8 cellular contexts compared by ENCODE assay signal in the genomic region with DNA sequence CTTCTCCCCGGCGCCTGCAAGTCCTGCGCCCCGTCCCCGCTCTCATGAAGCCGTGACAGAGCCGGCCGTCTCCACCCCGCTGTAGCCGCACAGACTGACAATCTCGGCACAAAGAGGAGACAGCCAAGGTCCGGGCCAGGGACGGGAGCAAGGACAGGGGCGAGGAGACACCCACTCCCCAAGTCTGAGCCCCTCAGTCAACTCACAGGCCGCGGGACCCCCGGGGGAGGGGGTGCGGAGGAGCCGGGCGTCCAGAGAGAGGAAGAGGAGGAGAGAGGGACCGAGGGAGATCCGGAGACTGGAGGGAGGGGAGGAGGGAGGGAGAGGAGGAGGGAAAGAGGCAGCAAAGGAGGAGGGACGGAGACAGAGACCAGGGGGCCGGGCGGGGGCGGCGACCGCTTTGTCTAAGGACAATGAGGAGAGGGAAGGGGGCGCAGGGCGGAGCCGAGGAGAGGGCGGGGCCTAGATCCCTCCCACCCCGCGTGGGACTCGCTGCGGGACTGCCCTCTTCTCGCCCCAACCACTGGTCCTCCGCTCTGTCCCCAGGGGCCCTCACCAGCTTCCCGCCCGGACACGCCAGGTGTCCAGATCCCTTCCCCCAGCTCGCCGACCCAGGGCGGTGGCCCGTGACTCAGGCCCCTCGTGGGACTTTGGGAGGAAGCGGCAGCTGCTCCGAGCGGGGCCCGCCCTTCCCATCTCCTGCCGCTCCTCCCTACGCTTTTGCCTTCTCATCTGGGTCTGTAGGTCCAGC. TPM values are rescaled to one million over a fixed set of nuclear protein-coding genes. Genes with fewer than 3 reads are reported as not detected.
DNase-seq lines count a peak whose midpoint lies in the region; ATAC-seq and TF ChIP-seq lines count a peak whose summit lies in the region.

No MANE protein-coding gene starts in this region.

- H3K27me3 ChIP-seq in CD4-positive, alpha-beta memory T cell (ENCODE audit: insufficient read depth, low read length): no peaks in the 10 kb centered on the region
- H3K27me3 ChIP-seq in HUES48 (ENCODE audit: control insufficient read depth, insufficient read depth, low read length) (no peaks in the 10 kb centered on the region), NT2/D1 (ENCODE audit: insufficient read depth, insufficient read length) (no peaks in the 10 kb centered on the region)

- peaks cover 23 to 43% of the 10 kb centered on the region in 2 donors for H3K36me3 Mint-ChIP-seq in CD4-positive, alpha-beta memory T cell

- peak overlapping the region; percentile 94 for H3K27ac ChIP-seq in CD4-positive, alpha-beta memory T cell (ENCODE audit: low read depth, low read length)
- H3K27ac ChIP-seq in HUES48 (ENCODE audit: low read depth, low read length): peak overlapping the region; percentile 84

- no peaks in the 10 kb centered on the region for H3K27me3 Mint-ChIP-seq in CD4-positive, alpha-beta memory T cell

- H3K36me3 ChIP-seq in CD4-positive, alpha-beta memory T cell (ENCODE audit: insufficient read depth, low read length): no peaks in the 10 kb centered on the region
- H3K36me3 ChIP-seq in HUES48 (ENCODE audit: control insufficient read depth, insufficient read depth, low read length) (no peaks in the 10 kb centered on the region; the same call in 1 of the 2 replicates), NT2/D1 (ENCODE audit: insufficient read depth, insufficient read length, low read length) (peaks cover 29% of the 10 kb centered on the region)

- DNase-seq in CD4-positive, alpha-beta memory T cell: peak in 4 of 5 donors; percentile 43 to 83 (median 45)
- DNase-seq in NT2/D1 (ENCODE audit: low read depth, low spot score) (no peak), activated T-cell treated with anti-CD3 and anti-CD28 coated beads for 1 hour (ENCODE audit: low read depth) (peak; percentile 56), epithelial cell of esophagus (ENCODE audit: low read depth) (peak; percentile 98), mucosa of gallbladder (ENCODE audit: low spot score) (peak; percentile 86)
- peak; percentile 78 for DNase-seq in stimulated activated CD8-positive, alpha-beta memory T cell treated with anti-CD3 and anti-CD28 coated beads, Interleukin-4, amount 100 ng/mL, for 24 hours (ENCODE audit: low read depth)

- H3K4me1 ChIP-seq in CD4-positive, alpha-beta memory T cell (ENCODE audit: insufficient read depth, low read length): peaks cover 40% of the 10 kb centered on the region
- H3K4me1 ChIP-seq in HUES48 (ENCODE audit: control insufficient read depth, insufficient read depth, low read length): peaks cover 43% of the 10 kb centered on the region
- H3K4me1 ChIP-seq in NT2/D1 (ENCODE audit: insufficient read depth, insufficient read length): peaks cover 19% of the 10 kb centered on the region

- no peaks in the 10 kb centered on the region for H3K9me3 ChIP-seq in CD4-positive, alpha-beta memory T cell (ENCODE audit: control insufficient read depth in 1 of 2, low read length in 2 of 2)
- no peaks in the 10 kb centered on the region for H3K9me3 ChIP-seq in HUES48 (ENCODE audit: control insufficient read depth, insufficient read depth, low read length)
- no peaks in the 10 kb centered on the region for H3K9me3 ChIP-seq in NT2/D1 (ENCODE audit: insufficient read depth, low read length)

- peaks cover 32 to 71% (median 40%) of the 10 kb centered on the region in 4 donors for H3K4me1 Mint-ChIP-seq in CD4-positive, alpha-beta memory T cell

- H3K27ac Mint-ChIP-seq in CD4-positive, alpha-beta memory T cell: peak overlapping the region; percentile 94 to 99 (median 96)

- H3K4me3 Mint-ChIP-seq in CD4-positive, alpha-beta memory T cell: peak overlapping the region; percentile 97 to 100 (median 99)

- ATAC-seq in GM19468 (IDR thresholded peaks at IDR 0.05; ENCODE audit: extremely low read depth, unreplicated experiment): peak; percentile 31

- POLR2A ChIA-PET in CD4-positive, alpha-beta memory T cell (lab: Charles Lee; ENCODE audit: partially characterized antibody): interaction anchor here (0.7 to 47.0 kb wide), 6 partner anchors 2 to 136 kb away, joined by 3 to 1474 read pairs (median 16); a partner anchor contains a TSS

- H3K4me3 ChIP-seq in CD4-positive, alpha-beta memory T cell (ENCODE audit: low read length in 2 of 2): peak overlapping the region; percentile 93 to 100
- H3K4me3 ChIP-seq in HUES48 (ENCODE audit: low read depth, low read length): peak overlapping the region; percentile 92
- peak overlapping the region; percentile 63 for H3K4me3 ChIP-seq in NT2/D1 (ENCODE audit: insufficient read length, low read depth)
- H3K4me3 ChIP-seq in epithelial cell of esophagus (ENCODE audit: low read length): peak overlapping the region; percentile 70

- H3K9ac ChIP-seq in HUES48 (ENCODE audit: low read depth, low read length): peak overlapping the region; percentile 45; the same call in 1 of the 2 replicates
- H3K9ac ChIP-seq in NT2/D1 (ENCODE audit: insufficient read length, low read depth): peak overlapping the region; percentile 86

- CTCF ChIA-PET in CD4-positive, alpha-beta memory T cell (lab: Charles Lee; ENCODE audit: partially characterized antibody): interaction anchor here (1.3 to 3.7 kb wide), 3 partner anchors 9 to 36 kb away, joined by 5 to 29 read pairs (median 26); a partner anchor contains a TSS

- TF ChIP-seq CTCF in epithelial cell of esophagus (IDR thresholded peaks at IDR 0.05; ENCODE audit: insufficient read depth, low read depth, low read length, missing control alignments): no peak

- peaks cover 0 to 3% (median 0%) of the 10 kb centered on the region in 8 donors for H3K9me3 Mint-ChIP-seq in CD4-positive, alpha-beta memory T cell

- intact Hi-C loops in CD4-positive, alpha-beta memory T cell (cut with micrococcal nuclease): loop anchor here (1.0 kb wide), 1 partner anchor 30 kb away; a partner anchor contains a TSS

RNA-seq across cellular contexts. Expression of a gene that starts 0.6 kb away (rescaled TPM):
- total RNA-seq in CD4-positive, alpha-beta memory T cell: 100 to 1,000 TPM; 122 to 127 TPM
- polyA plus RNA-seq in CD4-positive, alpha-beta memory T cell: 100 to 1,000 TPM in 1 of 2 donors, 10 to 100 TPM in 1; 68.2 to 117 TPM
- 44.0 TPM for total RNA-seq in mucosa of gallbladder

RNA-seq across cellular contexts. Expression of a gene that starts 3.7 kb away (rescaled TPM):
- 1 to 10 TPM; 6.4 to 6.6 TPM for total RNA-seq in CD4-positive, alpha-beta memory T cell
- 10 to 100 TPM in 1 of 2 donors, 1 to 10 TPM in 1; 9.1 to 15.8 TPM for polyA plus RNA-seq in CD4-positive, alpha-beta memory T cell
- total RNA-seq in mucosa of gallbladder: 7.7 TPM

RNA-seq across cellular contexts. Expression of a gene that starts 14.3 kb away (rescaled TPM):
- total RNA-seq in CD4-positive, alpha-beta memory T cell: 10 to 100 TPM; 53.4 to 54.6 TPM
- polyA plus RNA-seq in CD4-positive, alpha-beta memory T cell: 10 to 100 TPM; 22.0 to 30.2 TPM
- 31.2 TPM for total RNA-seq in mucosa of gallbladder

RNA-seq across cellular contexts. Expression of a gene that starts 30.0 kb away (rescaled TPM):
- total RNA-seq in CD4-positive, alpha-beta memory T cell: 10 to 100 TPM; 60.7 to 73.5 TPM
- 1 to 10 TPM in 1 of 2 donors, not detected in 1; 9.8 TPM for polyA plus RNA-seq in CD4-positive, alpha-beta memory T cell
- 33.4 TPM for total RNA-seq in mucosa of gallbladder

RNA-seq across cellular contexts. Expression of a gene that starts 33.1 kb away (rescaled TPM):
- total RNA-seq in CD4-positive, alpha-beta memory T cell: 100 to 1,000 TPM; 285 to 300 TPM
- polyA plus RNA-seq in CD4-positive, alpha-beta memory T cell: 100 to 1,000 TPM in 1 of 2 donors, 10 to 100 TPM in 1; 74.8 to 142 TPM
- 277 TPM for total RNA-seq in mucosa of gallbladder
